In the genomic region with DNA sequence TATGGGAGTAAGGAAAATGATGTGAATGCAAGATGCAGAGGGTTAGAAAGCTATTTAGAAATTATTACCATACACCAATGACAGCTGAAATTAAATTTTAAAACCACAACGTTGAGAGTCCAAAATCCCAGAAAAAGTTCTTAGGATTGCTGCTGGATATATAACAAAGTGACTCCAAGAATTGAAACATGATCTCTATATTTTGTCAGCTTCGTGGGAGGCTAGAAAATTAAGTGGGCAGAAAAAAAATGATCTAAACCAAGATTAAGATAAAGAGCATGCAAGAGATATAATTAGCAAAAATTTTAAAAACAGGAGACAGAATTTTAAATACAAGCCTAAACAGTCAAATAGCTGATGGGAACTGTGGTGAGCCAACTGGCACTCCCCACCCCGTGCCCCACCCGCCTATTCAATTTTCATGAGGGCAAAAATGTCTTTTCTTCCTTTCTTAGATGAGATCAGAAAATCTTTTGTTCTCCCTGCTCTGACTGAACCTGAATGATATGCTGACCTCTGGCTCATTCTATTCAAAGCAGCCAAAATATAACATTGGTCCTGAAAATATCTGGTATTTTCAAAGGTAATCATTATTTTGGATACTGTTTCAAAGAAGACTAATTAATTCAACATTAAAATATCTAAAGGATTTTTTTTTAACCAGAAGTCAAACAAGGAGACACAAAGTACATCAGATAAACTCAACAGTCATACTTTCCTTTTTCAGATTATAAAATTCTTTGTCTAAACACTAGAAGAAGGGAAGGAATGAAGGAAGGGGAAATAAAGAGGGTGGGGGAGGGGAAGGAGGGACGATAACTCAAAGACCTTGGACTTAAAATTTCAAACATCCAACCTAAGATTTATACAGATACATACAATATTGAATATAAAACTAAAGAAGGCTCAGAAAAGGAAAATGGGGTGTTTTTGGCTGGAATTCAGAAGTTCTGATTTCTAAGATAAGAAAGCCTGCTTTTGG, we compare ENCODE assay signal across 15 cellular contexts. TPM values are rescaled to one million over a fixed set of nuclear protein-coding genes. Genes with fewer than 3 reads are reported as not detected.
DNase-seq lines count a peak whose midpoint lies in the region; ATAC-seq and TF ChIP-seq lines count a peak whose summit lies in the region.
"Had no signal": no experiment of that assay in that cellular context is flagged by ENCODE, and none has a peak within 500 bp of the region (broad histone marks: within the 10 kb centered on the region; RNA-seq: fewer than 3 reads in every experiment).

No MANE protein-coding gene starts in this region.

- TF ChIP-seq POLR2A in prostate gland (IDR thresholded peaks at IDR 0.05) = no peak

- POLR2A ChIA-PET in activated CD8-positive, alpha-beta T cell treated with anti-CD3 and anti-CD28 coated beads, Interleukin-2, amount 10 ng/mL, durations not matched to agents 7 days and 5 days (lab: Charles Lee) = no interaction called here

- H3K36me3 ChIP-seq in prostate gland = peaks cover 0 to 5% of the 10 kb centered on the region in 2 donors

- H3K27ac Mint-ChIP-seq in activated CD8-positive, alpha-beta T cell treated with anti-CD3 and anti-CD28 coated beads, Interleukin-2, amount 10 ng/mL, durations not matched to agents 7 days and 5 days = no peak overlapping the region
- H3K27ac Mint-ChIP-seq: activated CD8-positive, alpha-beta T cell treated with anti-CD3 and anti-CD28 coated beads for 36 hours; B cell had no signal

- 11% methylated on average over 5 of the region's 5 CpGs for WGBS in prostate gland

- DNase-seq in AG20443 (ENCODE audit: low spot score) = peak; percentile 33
- DNase-seq in OCI-M1 (lab: John Stamatoyannopoulos, UW) = peak; percentile 31
- no peak for DNase-seq in epithelial cell of prostate (ENCODE audit: low read depth, low spot score)
- DNase-seq in prostate gland (ENCODE audit: low spot score) = no peak
- DNase-seq in activated CD8-positive, alpha-beta T cell treated with anti-CD3 and anti-CD28 coated beads, Interleukin-2, amount 10 ng/mL, durations not matched to agents 7 days and 5 days = no peak
- DNase-seq in HCEC 1CT = no peak
- no peak for DNase-seq in NOMO-1 treated with dmso at 0.1 percent for 144 hours (lab: John Stamatoyannopoulos, UW; ENCODE audit: unreplicated experiment)
- DNase-seq: activated CD8-positive, alpha-beta T cell treated with anti-CD3 and anti-CD28 coated beads for 36 hours; activated gamma-delta T cell; NCI-H187 treated with DMSO at 0.1 percent for 48 hours; SIG-M5; testis had no signal

- no peak overlapping the region for H3K4me3 ChIP-seq in prostate gland
- H3K4me3 ChIP-seq: lung, testis had no signal

- no peaks in the 10 kb centered on the region for H3K9me3 Mint-ChIP-seq in activated CD8-positive, alpha-beta T cell treated with anti-CD3 and anti-CD28 coated beads, Interleukin-2, amount 10 ng/mL, durations not matched to agents 7 days and 5 days (ENCODE audit: insufficient read depth)
- H3K9me3 Mint-ChIP-seq: activated CD8-positive, alpha-beta T cell treated with anti-CD3 and anti-CD28 coated beads for 36 hours had no signal

- H3K27me3 Mint-ChIP-seq in activated CD8-positive, alpha-beta T cell treated with anti-CD3 and anti-CD28 coated beads, Interleukin-2, amount 10 ng/mL, durations not matched to agents 7 days and 5 days (ENCODE audit: low read depth) = no peaks in the 10 kb centered on the region
- H3K27me3 Mint-ChIP-seq: activated CD8-positive, alpha-beta T cell treated with anti-CD3 and anti-CD28 coated beads for 36 hours; B cell had no signal

- H3K36me3 Mint-ChIP-seq in activated CD8-positive, alpha-beta T cell treated with anti-CD3 and anti-CD28 coated beads, Interleukin-2, amount 10 ng/mL, durations not matched to agents 7 days and 5 days (ENCODE audit: low read depth) = peaks cover 56% of the 10 kb centered on the region

- intact Hi-C loops in prostate gland (cut with DNase I) = no loop called here

- no peak overlapping the region for H3K4me3 Mint-ChIP-seq in activated CD8-positive, alpha-beta T cell treated with anti-CD3 and anti-CD28 coated beads, Interleukin-2, amount 10 ng/mL, durations not matched to agents 7 days and 5 days
- H3K4me3 Mint-ChIP-seq: activated CD8-positive, alpha-beta T cell treated with anti-CD3 and anti-CD28 coated beads for 36 hours; B cell had no signal

- H3K27me3 ChIP-seq in prostate gland (replicated peaks; ENCODE audit: insufficient read depth) = no peaks in the 10 kb centered on the region
- H3K27me3 ChIP-seq: testis had no signal

- H3K4me1 Mint-ChIP-seq in activated CD8-positive, alpha-beta T cell treated with anti-CD3 and anti-CD28 coated beads, Interleukin-2, amount 10 ng/mL, durations not matched to agents 7 days and 5 days (ENCODE audit: low read depth) = peaks cover 11% of the 10 kb centered on the region
- H3K4me1 Mint-ChIP-seq: B cell had no signal

- H3K9me3 ChIP-seq in prostate gland = no peaks in the 10 kb centered on the region
- H3K9me3 ChIP-seq: testis had no signal

- CTCF ChIA-PET in activated CD8-positive, alpha-beta T cell treated with anti-CD3 and anti-CD28 coated beads, Interleukin-2, amount 10 ng/mL, durations not matched to agents 7 days and 5 days (lab: Charles Lee) = interaction anchor here (1.3 kb wide), 1 partner anchor 135 kb away, joined by 3 read pairs; the partner anchor contains the start of gene CNNM4

- H3K27ac ChIP-seq in epithelial cell of prostate = peak overlapping the region; percentile 13
- H3K27ac ChIP-seq in prostate gland = peak overlapping the region; percentile 6 to 41
- H3K27ac ChIP-seq: testis had no signal

- TF ChIP-seq CTCF in prostate gland (IDR thresholded peaks at IDR 0.05) = no peak

- H3K4me1 ChIP-seq in prostate gland (replicated peaks) = no peaks in the 10 kb centered on the region

- no peak for ATAC-seq in activated CD8-positive, alpha-beta T cell treated with anti-CD3 and anti-CD28 coated beads, Interleukin-2, amount 10 ng/mL, durations not matched to agents 7 days and 5 days
- no peak for ATAC-seq in GM18511 (IDR thresholded peaks at IDR 0.05; ENCODE audit: unreplicated experiment)
- ATAC-seq: activated CD8-positive, alpha-beta T cell treated with anti-CD3 and anti-CD28 coated beads for 36 hours had no signal

RNA-seq across cellular contexts. Expression of gene KANSL3, which starts 12.2 kb away (rescaled TPM):
- 10 to 100 TPM; 41.3 to 70.0 TPM for total RNA-seq in prostate gland
- total RNA-seq in activated CD8-positive, alpha-beta T cell treated with anti-CD3 and anti-CD28 coated beads, Interleukin-2, amount 10 ng/mL, durations not matched to agents 7 days and 5 days = 10 to 100 TPM; 60.8 to 64.4 TPM

RNA-seq across cellular contexts. Expression of gene FER1L5, which starts 16.7 kb away (rescaled TPM):
- total RNA-seq in prostate gland = 1 to 10 TPM in 1 of 2 donors, under 1 TPM in 1; 0.59 to 2.3 TPM
- not detected for total RNA-seq in activated CD8-positive, alpha-beta T cell treated with anti-CD3 and anti-CD28 coated beads, Interleukin-2, amount 10 ng/mL, durations not matched to agents 7 days and 5 days
- total RNA-seq: activated CD8-positive, alpha-beta T cell treated with anti-CD3 and anti-CD28 coated beads for 36 hours; B cell had no signal

Comparison
In these comparisons a context has a peak if more than half of its experiments do, and no peak if none do; other contexts are left out.
1. DNase-seq: peak in AG20443 (single experiment) and OCI-M1 (single experiment); none in epithelial cell of prostate (single experiment), prostate gland (single experiment), activated CD8-positive, alpha-beta T cell treated with anti-CD3 and anti-CD28 coated beads, Interleukin-2, amount 10 ng/mL, durations not matched to agents 7 days and 5 days (single experiment), HCEC 1CT (single experiment) and NOMO-1 treated with dmso at 0.1 percent for 144 hours (single experiment).